ENCODE assay signal across 20 cellular contexts in the genomic region with DNA sequence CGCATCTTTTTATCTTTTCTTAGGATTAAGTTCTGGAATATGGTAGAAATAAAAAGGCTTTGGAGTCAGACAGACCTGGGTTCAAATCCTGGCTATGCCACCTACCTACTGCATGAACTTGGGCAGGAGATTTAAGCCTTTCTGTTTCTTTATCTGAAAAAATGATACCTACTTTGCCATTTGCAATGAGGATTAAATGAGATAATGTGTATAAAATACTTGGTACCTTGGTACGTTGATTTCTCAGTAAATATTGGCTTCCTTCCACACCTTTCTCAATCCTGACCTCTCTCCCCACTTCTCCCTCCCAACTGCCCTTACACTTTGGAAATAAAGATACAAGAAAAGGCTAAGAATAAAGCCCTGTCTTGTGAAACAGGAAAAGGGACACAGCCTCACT.
"Had no signal": no experiment of that assay in that cellular context is flagged by ENCODE, and none has a peak within 500 bp of the region (broad histone marks: within the 10 kb centered on the region; RNA-seq: fewer than 3 reads in every experiment).

No MANE protein-coding gene starts in this region.

- H3K4me3 ChIP-seq: cardiac muscle cell had no signal

- DNase-seq: activated CD4-positive, alpha-beta memory T cell treated with anti-CD3 and anti-CD28 coated beads, Interleukin-2, amount 10 ng/mL, durations not matched to agents 7 days and 5 days; activated CD4-positive, alpha-beta T cell treated with anti-CD3 and anti-CD28 coated beads, Interleukin-2, amount 50 U/mL, for 1 hour; activated CD4-positive, CD25-positive, alpha-beta regulatory T cell; activated gamma-delta T cell; activated naive CD4-positive, alpha-beta T cell treated with anti-CD3 and anti-CD28 coated beads for 36 hours; activated T-cell treated with anti-CD3 and anti-CD28 coated beads for 4 hours; activated T-cell treated with anti-CD3 and anti-CD28 coated beads, Interleukin-2, amount 50 U/mL, for 48 hours; amygdala; NCI-H1048; NCI-H146; NCI-H2081 treated with DMSO at 0.1 percent for 48 hours; NCI-H2227 treated with DMSO at 0.1 percent for 48 hours; NCI-H446 treated with DMSO at 0.1 percent for 48 hours; NCI-H526; SIG-M5; T-helper 1 cell had no signal

- FAIRE-seq: astrocyte had no signal

- H3K36me3 ChIP-seq: cardiac muscle cell had no signal

- ATAC-seq: activated T-helper 17 cell treated with anti-CD3 and anti-CD28 coated beads, Interleukin-2, amount 50 U/mL, for 72 hours had no signal

- H3K27ac ChIP-seq: cardiac muscle cell, VCaP had no signal
